ENCODE assay signal across 8 cellular contexts in the genomic region with DNA sequence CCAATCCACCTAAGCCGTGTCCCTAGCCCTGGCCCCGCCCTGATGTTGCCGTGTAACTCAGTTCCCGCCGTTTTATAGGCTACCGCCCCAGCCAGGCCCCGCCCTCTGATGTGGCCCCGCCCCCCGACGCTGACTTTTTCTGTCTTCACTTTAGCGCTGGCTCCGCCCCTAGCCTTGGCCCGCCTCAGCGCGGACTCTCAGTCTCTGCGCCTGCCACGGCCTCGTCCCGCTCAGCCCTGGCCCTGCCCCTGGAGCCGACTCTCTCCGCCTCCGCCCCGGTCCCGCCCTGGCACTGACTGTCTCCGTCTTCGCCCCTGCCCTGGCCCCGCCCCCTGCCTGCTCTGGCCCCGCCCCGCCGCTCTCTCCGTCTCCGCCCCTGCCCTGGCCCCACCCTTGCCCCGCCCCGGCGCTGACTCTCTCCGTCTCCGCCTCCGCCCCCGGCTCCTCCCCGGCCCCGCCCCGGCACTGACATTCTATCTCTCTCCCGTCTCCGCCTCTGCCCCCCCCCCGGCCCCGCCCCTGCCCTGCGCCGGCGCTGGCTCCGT. TPM values are rescaled to one million over a fixed set of nuclear protein-coding genes. Genes with fewer than 3 reads are reported as not detected.
DNase-seq lines count a peak whose midpoint lies in the region; ATAC-seq, FAIRE-seq and TF ChIP-seq lines count a peak whose summit lies in the region.

No MANE protein-coding gene starts in this region.

- peaks cover 13% of the 10 kb centered on the region for H3K9me3 ChIP-seq in left ventricle myocardium inferior (replicated peaks)

- H3K36me3 ChIP-seq in left ventricle myocardium inferior: no peaks in the 10 kb centered on the region

- DNase-seq in GM12892 (ENCODE audit: insufficient read length): peak; percentile 90
- peak; percentile 81 for DNase-seq in NCI-H1694 (lab: John Stamatoyannopoulos, UW)
- peak; percentile 99 to 100 (median 99) for DNase-seq in T-helper 1 cell
- peak; percentile 100 for DNase-seq in amniotic stem cell (lab: John Stamatoyannopoulos, UW)
- DNase-seq in left ventricle myocardium inferior: peak; percentile 99
- peak; percentile 86 for DNase-seq in pulmonary artery endothelial cell (ENCODE audit: low read depth, low spot score)
- peak; percentile 96 for DNase-seq in urothelium cell line (ENCODE audit: low spot score)

- H3K27ac ChIP-seq in left ventricle myocardium inferior (replicated peaks): peak overlapping the region; percentile 98

- H3K4me1 ChIP-seq in left ventricle myocardium inferior: peaks cover 10% of the 10 kb centered on the region

- intact Hi-C loops in left ventricle myocardium inferior (cut with micrococcal nuclease): no loop called here

- no peak for FAIRE-seq in GM12892 (lab: Jason Lieb, UNC)
- peak; percentile 35 for FAIRE-seq in urothelium cell line (lab: Jason Lieb, UNC)

- no peak for TF ChIP-seq POLR2A in GM12892 (IDR thresholded peaks at IDR 0.05; ENCODE audit: low read depth, low read length)

- ATAC-seq in HG02884 (IDR thresholded peaks at IDR 0.05; ENCODE audit: unreplicated experiment): peak; percentile 76

- peak overlapping the region; percentile 78 for H3K4me3 ChIP-seq in left ventricle myocardium inferior

- no peaks in the 10 kb centered on the region for H3K27me3 ChIP-seq in left ventricle myocardium inferior (ENCODE audit: low read depth)

- no peak for TF ChIP-seq CTCF in left ventricle myocardium inferior (IDR thresholded peaks at IDR 0.05; ENCODE audit: borderline replicate concordance)

RNA-seq across cellular contexts. Expression of a gene that starts 5.2 kb away (rescaled TPM):
- 0.30 TPM for polyA plus RNA-seq in GM12892 (2012; ENCODE audit: missing spikeins)
- total RNA-seq in left ventricle myocardium inferior (not detected), pulmonary artery endothelial cell (not detected in 2 replicates)

RNA-seq across cellular contexts. Expression of a gene that starts 39.4 kb away (rescaled TPM):
- polyA plus RNA-seq in GM12892 (2012; ENCODE audit: missing spikeins): 808 TPM
- total RNA-seq in left ventricle myocardium inferior (18.8 TPM), pulmonary artery endothelial cell (4.0 and 12.0 TPM in 2 replicates)

Comparison
In these comparisons a context has a peak if more than half of its experiments do, and no peak if none do; other contexts are left out.
1. Peak in every context shown above with its lines: DNase-seq, ATAC-seq, H3K4me3 ChIP-seq and H3K27ac ChIP-seq.